In genomic region chr2:98734157-98734556, GRCh38 we compare ENCODE assay signal across 1 cellular context.
TF ChIP-seq lines count a peak whose summit lies in the region.

No MANE protein-coding gene starts in this region.

TF ChIP-seq in GM12878, 131 proteins besides CTCF, POLR2A, EP300 and RAD21 (continued from another document):
- TF ChIP-seq CBFB (IDR thresholded peaks at IDR 0.05; ENCODE audit: low read depth): no peak
- TF ChIP-seq RUNX3 (IDR thresholded peaks at IDR 0.05; ENCODE audit: low read length): no peak
- TF ChIP-seq ZNF622 (IDR thresholded peaks at IDR 0.05): no peak
- peak; percentile 35; the same call in 1 of the 2 replicates for TF ChIP-seq EED (IDR thresholded peaks at IDR 0.05; ENCODE audit: low read depth)
- TF ChIP-seq TCF12 (IDR thresholded peaks at IDR 0.05; ENCODE audit: low read depth, low read length): no peak
- no peak for TF ChIP-seq IRF5 (IDR thresholded peaks at IDR 0.05; ENCODE audit: borderline replicate concordance)
